In the genomic region with DNA sequence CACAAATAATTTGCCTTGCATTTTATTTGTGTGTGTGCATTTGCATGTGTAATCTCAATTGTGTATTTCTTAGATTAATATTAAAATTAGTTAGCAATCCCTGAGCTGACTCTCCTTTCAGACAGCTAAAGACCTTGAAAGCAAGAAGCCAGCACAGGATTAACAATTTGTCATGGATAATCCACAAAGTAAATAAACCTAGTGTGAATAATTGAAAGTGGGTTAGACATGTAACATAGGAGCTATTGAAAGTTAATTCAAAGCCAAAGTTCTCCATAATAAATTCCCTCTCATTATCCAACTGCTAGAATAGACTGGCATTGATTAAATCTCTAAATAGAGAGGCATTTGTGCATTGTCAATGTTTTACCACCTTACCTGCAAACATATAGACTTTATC, we compare ENCODE assay signal across 21 cellular contexts.
"Had no signal": no experiment of that assay in that cellular context is flagged by ENCODE, and none has a peak within 500 bp of the region (broad histone marks: within the 10 kb centered on the region; RNA-seq: fewer than 3 reads in every experiment).

No MANE protein-coding gene starts in this region.

- H3K27me3 ChIP-seq: colonic mucosa, esophagus squamous epithelium, heart right ventricle, left lung, sigmoid colon, tibial nerve, upper lobe of left lung had no signal

- H3K4me1 ChIP-seq: colonic mucosa, heart right ventricle, left lung, prostate gland, sigmoid colon, tibial nerve, upper lobe of left lung had no signal

- ATAC-seq: heart right ventricle; left cardiac atrium; left lung; naive thymus-derived CD4-positive, alpha-beta T cell; right cardiac atrium; stimulated activated naive B cell treated with anti-CD40 and anti-IgM and Interleukin-4, amounts not matched to agents 10 μg/mL and 1 μg/mL and 100 μg/mL, for 72 hours had no signal

- H3K27ac ChIP-seq: colonic mucosa, esophagus squamous epithelium, heart right ventricle, left lung, prostate gland, sigmoid colon, thoracic aorta, tibial nerve, upper lobe of left lung had no signal

- H3K36me3 ChIP-seq: colonic mucosa, left lung, prostate gland, thoracic aorta, upper lobe of left lung had no signal

- H3K9me3 ChIP-seq: colonic mucosa, esophagus squamous epithelium, left lung, prostate gland, sigmoid colon, thoracic aorta, tibial nerve, upper lobe of left lung had no signal

- H3K4me3 ChIP-seq: colonic mucosa, esophagus squamous epithelium, heart right ventricle, left lung, prostate gland, sigmoid colon, thoracic aorta, tibial nerve, upper lobe of left lung had no signal

- DNase-seq: colonic mucosa; effector CD8-positive, alpha-beta T cell; esophagus squamous epithelium; foreskin melanocyte; glutamatergic neuron; heart right ventricle; hippocampal formation; left cardiac atrium; left lung; mesenchymal stem cell; midbrain; naive thymus-derived CD4-positive, alpha-beta T cell; nucleus accumbens; right cardiac atrium; sigmoid colon; stimulated activated CD4-positive, alpha-beta T cell treated with anti-CD3 and anti-CD28 coated beads, Interleukin-4, amount 100 ng/mL, for 4 hours; stimulated activated naive B cell treated with anti-CD40 and anti-IgM and Interleukin-4, amounts not matched to agents 10 μg/mL and 1 μg/mL and 100 μg/mL, for 72 hours; upper lobe of left lung had no signal
